In genomic region chr19:58439576-58440554, GRCh38 we compare ENCODE assay signal across 8 cellular contexts. TPM values are rescaled to one million over a fixed set of nuclear protein-coding genes. Genes with fewer than 3 reads are reported as not detected.
A peak's percentile ranks its signal among the peaks of the same experiment; 100 is the strongest.
DNase-seq lines count a peak whose midpoint lies in the region; ATAC-seq and TF ChIP-seq lines count a peak whose summit lies in the region.

ZNF132 (minus strand) TSS chr19:58440153; CDS start chr19:58439821, 332 bp downstream.

- peaks cover 54% of the 10 kb centered on the region for H3K36me3 Mint-ChIP-seq in nephron (ENCODE audit: low read depth)

- H3K4me3 Mint-ChIP-seq in nephron: peak within 1 kb of the TSS; percentile 89 to 92 (median 90)

- ATAC-seq in GM19025 (IDR thresholded peaks at IDR 0.05; ENCODE audit: low read depth, unreplicated experiment): peak; percentile 95
- ATAC-seq in HG03354 (IDR thresholded peaks at IDR 0.05; ENCODE audit: poor library complexity, severe bottlenecking, unreplicated experiment): peak; percentile 97

- DNase-seq in ACHN (peak; percentile 88), OCI-M1 (lab: John Stamatoyannopoulos, UW) (peak; percentile 100), fibroblast of the aortic adventitia (ENCODE audit: low read depth) (peak; percentile 100)
- peak; percentile 91 for DNase-seq in activated effector memory CD4-positive, alpha-beta T cell treated with Interleukin-2 at 50 U/mL for 16 hours
- peak; percentile 82 to 97 (median 94) for DNase-seq in stimulated activated naive CD4-positive, alpha-beta T cell (lab: John Stamatoyannopoulos, UW)

- no peak for TF ChIP-seq CTCF in fibroblast of the aortic adventitia (IDR thresholded peaks at IDR 0.05; ENCODE audit: insufficient read depth, low read length)
- no peak for TF ChIP-seq CTCF in nephron (IDR thresholded peaks at IDR 0.05; ENCODE audit: unreplicated experiment in 3 of 3)

- peaks cover 6% of the 10 kb centered on the region for H3K4me1 Mint-ChIP-seq in nephron

- peaks cover 31% of the 10 kb centered on the region for H3K27me3 Mint-ChIP-seq in nephron (ENCODE audit: low read depth)

- peak within 1 kb of the TSS; percentile 68 to 83 (median 75) for H3K27ac Mint-ChIP-seq in nephron

- in situ Hi-C loops in ACHN (cut with HindIII; ENCODE audit: low pct_ligation_motif_present, low pct_unique_long_range_greater_than_20kb, low sequenced_read_pairs): no loop called here

- H3K4me3 ChIP-seq in fibroblast of the aortic adventitia (ENCODE audit: low read depth, low read length): peak within 1 kb of the TSS; percentile 96

- H3K9me3 Mint-ChIP-seq in nephron: peaks cover 66% of the 10 kb centered on the region

RNA-seq across cellular contexts. Expression of gene ZNF132, which starts in this region (rescaled TPM):
- 9.2 and 10.8 TPM in 2 replicates for total RNA-seq in fibroblast of the aortic adventitia (ENCODE audit: low replicate concordance)

Comparison
In these comparisons a context has a peak if more than half of its experiments do, and no peak if none do; other contexts are left out.
1. Peak in every context shown above with its lines: DNase-seq, ATAC-seq and H3K4me3 ChIP-seq.